In the genomic region with DNA sequence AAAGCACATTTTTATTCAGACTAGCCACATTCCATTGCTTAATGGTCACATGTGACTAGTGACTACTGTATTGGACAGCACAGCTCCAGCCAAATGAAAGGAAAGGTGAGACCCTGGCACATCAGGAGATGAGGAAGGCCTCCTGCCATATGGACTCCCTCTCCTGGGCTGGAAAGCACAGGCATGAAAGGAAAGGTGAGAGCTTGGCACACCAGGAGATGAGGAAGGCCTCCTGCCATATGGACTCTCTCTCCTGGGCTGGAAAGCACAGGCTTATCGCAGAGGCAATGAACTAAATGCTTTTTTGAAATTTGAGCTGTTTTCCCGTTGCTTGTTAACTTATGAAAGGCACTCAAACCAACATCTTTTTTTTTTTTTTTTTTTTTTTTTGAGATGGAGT, we compare ENCODE assay signal across 17 cellular contexts.
DNase-seq lines count a peak whose midpoint lies in the region; TF ChIP-seq lines count a peak whose summit lies in the region.
"Had no signal": no experiment of that assay in that cellular context is flagged by ENCODE, and none has a peak within 500 bp of the region (broad histone marks: within the 10 kb centered on the region; RNA-seq: fewer than 3 reads in every experiment).

No MANE protein-coding gene starts in this region.

- H3K4me3 ChIP-seq in effector memory CD4-positive, alpha-beta T cell (ENCODE audit: insufficient read depth, low read depth, low read length, poor library complexity, severe bottlenecking), result no peak overlapping the region
- H3K4me3 ChIP-seq: SK-N-MC had no signal

- no peaks in the 10 kb centered on the region for H3K36me3 Mint-ChIP-seq in mesothelial cell of epicardium

- H3K4me1 ChIP-seq in effector memory CD4-positive, alpha-beta T cell (ENCODE audit: control insufficient read depth, insufficient read depth, low read length, poor library complexity, severe bottlenecking), result no peaks in the 10 kb centered on the region

- no peak overlapping the region for H3K27ac ChIP-seq in effector memory CD4-positive, alpha-beta T cell (ENCODE audit: insufficient read depth, low read length, poor library complexity, severe bottlenecking)
- H3K27ac ChIP-seq: SK-N-MC had no signal

- H3K36me3 ChIP-seq in effector memory CD4-positive, alpha-beta T cell (ENCODE audit: control insufficient read depth, insufficient read depth, low read length), result no peaks in the 10 kb centered on the region

- DNase-seq in DMS 273 treated with DMSO at 0.1 percent for 48 hours (lab: John Stamatoyannopoulos, UW) (peak; percentile 90), NCI-H524 (lab: John Stamatoyannopoulos, UW) (peak; percentile 93 to 98), cerebellar nuclear complex (lab: John Stamatoyannopoulos, UW) (peak; percentile 48 to 83), mesothelial cell of epicardium (ENCODE audit: low spot score in 2 of 2, unreplicated experiment in 2 of 2) (no peak), kidney glomerular epithelial cell (lab: John Stamatoyannopoulos, UW) (no peak)
- DNase-seq in activated T-cell treated with anti-CD3 and anti-CD28 coated beads, Interleukin-2, amount 50 U/mL, for 48 hours, result no peak
- no peak for DNase-seq in effector memory CD4-positive, alpha-beta T cell
- DNase-seq: ACHN; KBM-7; NCI-H2029; NCI-H226; NCI-H526; NK-92 treated with Interleukin-12 subunit alpha and Interleukin-12 subunit beta, amount 100 ng/mL, for 24 hours; Right ventricle myocardium superior had no signal

- H3K27me3 ChIP-seq in effector memory CD4-positive, alpha-beta T cell (replicated peaks; ENCODE audit: control insufficient read depth, insufficient read depth, low read length, poor library complexity, severe bottlenecking), result no peaks in the 10 kb centered on the region

- TF ChIP-seq EP300 in Ishikawa (IDR thresholded peaks at IDR 0.05; ENCODE audit: borderline replicate concordance), result peak; percentile 23; the same call in 1 of the 2 replicates

- no peaks in the 10 kb centered on the region for H3K9me3 ChIP-seq in effector memory CD4-positive, alpha-beta T cell (ENCODE audit: control insufficient read depth, low read length)

- no peak for TF ChIP-seq CTCF in mesothelial cell of epicardium (IDR thresholded peaks at IDR 0.05; ENCODE audit: unreplicated experiment)

- no peaks in the 10 kb centered on the region for H3K9me3 Mint-ChIP-seq in mesothelial cell of epicardium
- H3K9me3 Mint-ChIP-seq: T-helper 2 cell treated with Interferon-gamma antibody and Interleukin-4, amounts not matched to agents 5 μg/mL and 100 μg/mL, for 36 hours had no signal

- no peak for TF ChIP-seq RAD21 in Ishikawa (IDR thresholded peaks at IDR 0.05; ENCODE audit: low read depth)

- H3K27ac Mint-ChIP-seq in mesothelial cell of epicardium, result no peak overlapping the region
- H3K27ac Mint-ChIP-seq: T-helper 2 cell treated with Interferon-gamma antibody and Interleukin-4, amounts not matched to agents 5 μg/mL and 100 μg/mL, for 36 hours had no signal

- H3K4me1 Mint-ChIP-seq in mesothelial cell of epicardium, result peaks cover 12% of the 10 kb centered on the region

- H3K4me3 Mint-ChIP-seq in mesothelial cell of epicardium, result no peak overlapping the region
- H3K4me3 Mint-ChIP-seq: T-helper 2 cell treated with Interferon-gamma antibody and Interleukin-4, amounts not matched to agents 5 μg/mL and 100 μg/mL, for 36 hours had no signal

- H3K27me3 Mint-ChIP-seq in mesothelial cell of epicardium (ENCODE audit: low read depth), result no peaks in the 10 kb centered on the region

TF ChIP-seq in Ishikawa, 13 proteins besides CTCF, POLR2A, EP300 and RAD21:
- TF ChIP-seq TCF12 (IDR thresholded peaks at IDR 0.05; ENCODE audit: low read depth) (0 out of 2 replicates have a peak, but pooled peaks have one; percentile 13), ZBTB7A (IDR thresholded peaks at IDR 0.05; ENCODE audit: low read depth) (no peak), TAF1 (IDR thresholded peaks at IDR 0.05; ENCODE audit: low read depth) (no peak), FOXM1 (IDR thresholded peaks at IDR 0.05; ENCODE audit: borderline replicate concordance, low read depth) (peak; percentile 34; the same call in 1 of the 2 replicates), CEBPB (IDR thresholded peaks at IDR 0.05) (no peak), CREB1 (IDR thresholded peaks at IDR 0.05; ENCODE audit: low read depth) (no peak), YY1 (IDR thresholded peaks at IDR 0.05; ENCODE audit: low read depth) (no peak), TEAD4 (IDR thresholded peaks at IDR 0.05) (0 out of 2 replicates have a peak, but pooled peaks have one; percentile 5), NFIC (IDR thresholded peaks at IDR 0.05) (0 out of 2 replicates have a peak, but pooled peaks have one; percentile 21), EGR1 (IDR thresholded peaks at IDR 0.05) (no peak)
- TF ChIP-seq, protein P1, sequence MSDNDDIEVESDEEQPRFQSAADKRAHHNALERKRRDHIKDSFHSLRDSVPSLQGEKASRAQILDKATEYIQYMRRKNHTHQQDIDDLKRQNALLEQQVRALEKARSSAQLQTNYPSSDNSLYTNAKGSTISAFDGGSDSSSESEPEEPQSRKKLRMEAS (IDR thresholded peaks at IDR 0.05), result no peak
- TF ChIP-seq, protein P2, sequence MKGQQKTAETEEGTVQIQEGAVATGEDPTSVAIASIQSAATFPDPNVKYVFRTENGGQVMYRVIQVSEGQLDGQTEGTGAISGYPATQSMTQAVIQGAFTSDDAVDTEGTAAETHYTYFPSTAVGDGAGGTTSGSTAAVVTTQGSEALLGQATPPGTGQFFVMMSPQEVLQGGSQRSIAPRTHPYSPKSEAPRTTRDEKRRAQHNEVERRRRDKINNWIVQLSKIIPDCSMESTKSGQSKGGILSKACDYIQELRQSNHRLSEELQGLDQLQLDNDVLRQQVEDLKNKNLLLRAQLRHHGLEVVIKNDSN (IDR thresholded peaks at IDR 0.05), result 0 out of 2 replicates have a peak, but pooled peaks have one; percentile 33
- TF ChIP-seq, protein P3, sequence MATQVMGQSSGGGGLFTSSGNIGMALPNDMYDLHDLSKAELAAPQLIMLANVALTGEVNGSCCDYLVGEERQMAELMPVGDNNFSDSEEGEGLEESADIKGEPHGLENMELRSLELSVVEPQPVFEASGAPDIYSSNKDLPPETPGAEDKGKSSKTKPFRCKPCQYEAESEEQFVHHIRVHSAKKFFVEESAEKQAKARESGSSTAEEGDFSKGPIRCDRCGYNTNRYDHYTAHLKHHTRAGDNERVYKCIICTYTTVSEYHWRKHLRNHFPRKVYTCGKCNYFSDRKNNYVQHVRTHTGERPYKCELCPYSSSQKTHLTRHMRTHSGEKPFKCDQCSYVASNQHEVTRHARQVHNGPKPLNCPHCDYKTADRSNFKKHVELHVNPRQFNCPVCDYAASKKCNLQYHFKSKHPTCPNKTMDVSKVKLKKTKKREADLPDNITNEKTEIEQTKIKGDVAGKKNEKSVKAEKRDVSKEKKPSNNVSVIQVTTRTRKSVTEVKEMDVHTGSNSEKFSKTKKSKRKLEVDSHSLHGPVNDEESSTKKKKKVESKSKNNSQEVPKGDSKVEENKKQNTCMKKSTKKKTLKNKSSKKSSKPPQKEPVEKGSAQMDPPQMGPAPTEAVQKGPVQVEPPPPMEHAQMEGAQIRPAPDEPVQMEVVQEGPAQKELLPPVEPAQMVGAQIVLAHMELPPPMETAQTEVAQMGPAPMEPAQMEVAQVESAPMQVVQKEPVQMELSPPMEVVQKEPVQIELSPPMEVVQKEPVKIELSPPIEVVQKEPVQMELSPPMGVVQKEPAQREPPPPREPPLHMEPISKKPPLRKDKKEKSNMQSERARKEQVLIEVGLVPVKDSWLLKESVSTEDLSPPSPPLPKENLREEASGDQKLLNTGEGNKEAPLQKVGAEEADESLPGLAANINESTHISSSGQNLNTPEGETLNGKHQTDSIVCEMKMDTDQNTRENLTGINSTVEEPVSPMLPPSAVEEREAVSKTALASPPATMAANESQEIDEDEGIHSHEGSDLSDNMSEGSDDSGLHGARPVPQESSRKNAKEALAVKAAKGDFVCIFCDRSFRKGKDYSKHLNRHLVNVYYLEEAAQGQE (IDR thresholded peaks at IDR 0.05; ENCODE audit: low read depth), result no peak

Comparison
In these comparisons a context has a peak if more than half of its experiments do, and no peak if none do; other contexts are left out.
1. DNase-seq: peak in DMS 273 treated with DMSO at 0.1 percent for 48 hours (single experiment), NCI-H524 (2 of 2) and cerebellar nuclear complex (2 of 2); none in activated T-cell treated with anti-CD3 and anti-CD28 coated beads, Interleukin-2, amount 50 U/mL, for 48 hours (0 of 2), effector memory CD4-positive, alpha-beta T cell (0 of 3), mesothelial cell of epicardium (0 of 2) and kidney glomerular epithelial cell (single experiment).